Comparison of ENCODE assay signal across 8 cellular contexts in genomic region chr6:44255848-44256247, GRCh38. TPM values are rescaled to one million over a fixed set of nuclear protein-coding genes. Genes with fewer than 3 reads are reported as not detected.
DNase-seq lines count a peak whose midpoint lies in the region; ATAC-seq and TF ChIP-seq lines count a peak whose summit lies in the region.

No MANE protein-coding gene starts in this region.

- peaks cover 7% of the 10 kb centered on the region for H3K4me1 ChIP-seq in prostate gland (replicated peaks)

- DNase-seq in RWPE1 (ENCODE audit: low spot score), result no peak
- no peak for DNase-seq in effector memory CD8-positive, alpha-beta T cell
- DNase-seq in prostate gland (ENCODE audit: low spot score), result no peak
- DNase-seq in hepatic stellate cell (ENCODE audit: low spot score), result no peak
- no peak for DNase-seq in NCI-H1048 (lab: John Stamatoyannopoulos, UW)

- peaks cover 89% of the 10 kb centered on the region for H3K36me3 Mint-ChIP-seq in effector memory CD8-positive, alpha-beta T cell (ENCODE audit: insufficient read depth)

- peak; percentile 16 for TF ChIP-seq POLR2A in GM10847 (IDR thresholded peaks at IDR 0.05; ENCODE audit: extremely low read depth, insufficient read length)
- TF ChIP-seq POLR2A in prostate gland (IDR thresholded peaks at IDR 0.05), result no peak

- H3K27ac Mint-ChIP-seq in effector memory CD8-positive, alpha-beta T cell, result peak overlapping the region; percentile 79 to 83

- CTCF ChIA-PET in RWPE1 (lab: Yijun Ruan, JAX), result interaction anchor here (0.6 to 1.4 kb wide), 5 partner anchors 8 to 86 kb away, joined by 3 to 8 read pairs (median 4); no protein-coding TSS in a partner anchor

- intact Hi-C loops in prostate gland (cut with DNase I), result no loop called here

- H3K4me1 Mint-ChIP-seq in effector memory CD8-positive, alpha-beta T cell (ENCODE audit: low read depth in 2 of 2), result peaks cover 50 to 55% of the 10 kb centered on the region in 2 donors

- no peaks in the 10 kb centered on the region for H3K9me3 ChIP-seq in prostate gland

- peak; percentile 8 for ATAC-seq in effector memory CD8-positive, alpha-beta T cell (replicated peaks)
- ATAC-seq in GM21529 (IDR thresholded peaks at IDR 0.05; ENCODE audit: unreplicated experiment) (no peak), HG02610 (IDR thresholded peaks at IDR 0.05; ENCODE audit: unreplicated experiment) (no peak)

- WGBS in prostate gland, result 42% methylated on average over 2 of the region's 2 CpGs

- peak overlapping the region; percentile 83 for H3K27ac ChIP-seq in RWPE1
- peak overlapping the region; percentile 92 to 94 for H3K27ac ChIP-seq in prostate gland

- H3K27me3 ChIP-seq in prostate gland (replicated peaks; ENCODE audit: insufficient read depth), result no peaks in the 10 kb centered on the region

- H3K36me3 ChIP-seq in prostate gland, result peaks cover 18 to 20% of the 10 kb centered on the region in 2 donors

- H3K9me3 Mint-ChIP-seq in effector memory CD8-positive, alpha-beta T cell, result no peaks in the 10 kb centered on the region

- POLR2A ChIA-PET in RWPE1 (lab: Yijun Ruan, JAX; ENCODE audit: low non-redundant PET), result interaction anchor here (1.0 to 1.6 kb wide), 2 partner anchors 8 to 9 kb away, joined by 4 to 6 read pairs; partner anchors contain the start of gene HSP90AB1

- TF ChIP-seq CTCF in RWPE1 (conservative IDR thresholded peaks at IDR 0.05; ENCODE audit: low read depth) (no peak), prostate gland (IDR thresholded peaks at IDR 0.05) (no peak)

- no peak overlapping the region for H3K4me3 ChIP-seq in prostate gland

- H3K4me3 Mint-ChIP-seq in effector memory CD8-positive, alpha-beta T cell, result peak overlapping the region; percentile 76 to 87

- H3K27me3 Mint-ChIP-seq in effector memory CD8-positive, alpha-beta T cell, result no peaks in the 10 kb centered on the region

RNA-seq across cellular contexts. Expression of gene SLC35B2, which starts 1.5 kb away (rescaled TPM):
- 10 to 100 TPM; 44.5 to 59.9 TPM for total RNA-seq in prostate gland

RNA-seq across cellular contexts. Expression of gene HSP90AB1, which starts 8.9 kb away (rescaled TPM):
- 100 to 1,000 TPM; 650 to 805 TPM for total RNA-seq in prostate gland

RNA-seq across cellular contexts. Expression of gene NFKBIE, which starts 9.5 kb away (rescaled TPM):
- total RNA-seq in prostate gland, result 10 to 100 TPM; 20.8 to 34.4 TPM

RNA-seq across cellular contexts. Expression of gene TMEM151B, which starts 14.4 kb away (rescaled TPM):
- total RNA-seq in prostate gland, result 1 to 10 TPM in 1 of 2 donors, under 1 TPM in 1; 0.09 to 1.1 TPM

RNA-seq across cellular contexts. Expression of gene SLC29A1, which starts 32.5 kb away (rescaled TPM):
- 10 to 100 TPM; 18.5 to 58.9 TPM for total RNA-seq in prostate gland
